Comparison of ENCODE assay signal across 8 cellular contexts in genomic region chr11:843086-843704, GRCh38. TPM values are rescaled to one million over a fixed set of nuclear protein-coding genes. Genes with fewer than 3 reads are reported as not detected.
DNase-seq lines count a peak whose midpoint lies in the region; ATAC-seq and TF ChIP-seq lines count a peak whose summit lies in the region.

No MANE protein-coding gene starts in this region.

- POLR2A ChIA-PET in naive thymus-derived CD8-positive, alpha-beta T cell (lab: Charles Lee) = interaction anchor here (0.6 to 6.2 kb wide), 15 partner anchors 9 to 280 kb away, joined by 3 to 92 read pairs (median 4); partner anchors contain the start of genes AP2A2, CD151, CHID1 and CRACR2B

- H3K27me3 Mint-ChIP-seq in chondrocyte (ENCODE audit: low read depth) = no peaks in the 10 kb centered on the region
- H3K27me3 Mint-ChIP-seq in naive thymus-derived CD8-positive, alpha-beta T cell = peaks cover 0 to 1% (median 0%) of the 10 kb centered on the region in 5 donors

- H3K4me3 ChIP-seq in GM12875 (ENCODE audit: low read depth, low read length) = peak overlapping the region; percentile 97

- TF ChIP-seq CTCF in GM12875 (IDR thresholded peaks at IDR 0.05; ENCODE audit: borderline replicate concordance, insufficient read depth, low read depth, low read length) = peak; percentile 15; the same call in 1 of the 2 replicates
- TF ChIP-seq CTCF in chondrocyte (IDR thresholded peaks at IDR 0.05) = peak; percentile 53

- ATAC-seq in HG03571 (IDR thresholded peaks at IDR 0.05; ENCODE audit: unreplicated experiment) = peak; percentile 3
- ATAC-seq in naive thymus-derived CD8-positive, alpha-beta T cell = peak in 1 of 2 donors; percentile 14
- no peak for ATAC-seq in HG02678 (IDR thresholded peaks at IDR 0.05; ENCODE audit: unreplicated experiment)
- no peak for ATAC-seq in HG02884 (IDR thresholded peaks at IDR 0.05; ENCODE audit: unreplicated experiment)

- no peaks in the 10 kb centered on the region for H3K9me3 Mint-ChIP-seq in chondrocyte (ENCODE audit: low read depth)
- no peaks in the 10 kb centered on the region for H3K9me3 Mint-ChIP-seq in naive thymus-derived CD8-positive, alpha-beta T cell

- DNase-seq in chondrocyte (ENCODE audit: low spot score) (no peak), H4 (ENCODE audit: low spot score) (no peak), glomerular visceral epithelial cell (ENCODE audit: extremely low spot score) (no peak)
- DNase-seq in naive thymus-derived CD8-positive, alpha-beta T cell = no peak

- H3K27ac Mint-ChIP-seq in chondrocyte (ENCODE audit: unreplicated experiment) = peak overlapping the region; percentile 94
- H3K27ac Mint-ChIP-seq in naive thymus-derived CD8-positive, alpha-beta T cell = peak overlapping the region in 9 of 10 donors; percentile 44 to 79 (median 71)

- peaks cover 61% of the 10 kb centered on the region for H3K4me1 Mint-ChIP-seq in chondrocyte (ENCODE audit: low read depth)
- peaks cover 11 to 41% (median 36%) of the 10 kb centered on the region in 4 donors for H3K4me1 Mint-ChIP-seq in naive thymus-derived CD8-positive, alpha-beta T cell

- peak overlapping the region; percentile 85 for H3K4me3 Mint-ChIP-seq in chondrocyte (ENCODE audit: unreplicated experiment)
- peak overlapping the region; percentile 68 to 90 (median 79) for H3K4me3 Mint-ChIP-seq in naive thymus-derived CD8-positive, alpha-beta T cell

- peaks cover 4% of the 10 kb centered on the region for H3K36me3 Mint-ChIP-seq in chondrocyte (ENCODE audit: low read depth)
- H3K36me3 Mint-ChIP-seq in naive thymus-derived CD8-positive, alpha-beta T cell = peaks cover 0 to 9% (median 0%) of the 10 kb centered on the region in 3 donors

RNA-seq across cellular contexts. Expression of gene TSPAN4, which starts 0.5 kb away (rescaled TPM):
- 62.3 to 115 TPM (median 69.2 TPM) in 3 replicates for total RNA-seq in chondrocyte
- 1 to 10 TPM; 6.0 to 8.9 TPM for total RNA-seq in naive thymus-derived CD8-positive, alpha-beta T cell
- polyA plus RNA-seq in naive thymus-derived CD8-positive, alpha-beta T cell = 10 to 100 TPM in 1 of 3 donors, 1 to 10 TPM in 2; 7.2 to 12.8 (median 8.3) TPM
- total RNA-seq in H4 (2014; rRNA removed; shearing (Covaris generic)) = 117 and 131 TPM in 2 replicates

RNA-seq across cellular contexts. Expression of gene POLR2L, which starts 0.9 kb away (rescaled TPM):
- 139 to 173 TPM (median 142 TPM) in 3 replicates for total RNA-seq in chondrocyte
- total RNA-seq in naive thymus-derived CD8-positive, alpha-beta T cell = 10 to 100 TPM; 50.3 to 50.6 TPM
- 100 to 1,000 TPM in 1 of 3 donors, 10 to 100 TPM in 2; 96.5 to 102 (median 99.7) TPM for polyA plus RNA-seq in naive thymus-derived CD8-positive, alpha-beta T cell
- 199 and 210 TPM in 2 replicates for total RNA-seq in H4 (2014; rRNA removed; shearing (Covaris generic))

RNA-seq across cellular contexts. Expression of gene CD151, which starts 10.4 kb away (rescaled TPM):
- total RNA-seq in chondrocyte = 460 to 558 TPM (median 549 TPM) in 3 replicates
- total RNA-seq in naive thymus-derived CD8-positive, alpha-beta T cell = 10 to 100 TPM; 20.8 to 24.3 TPM
- 10 to 100 TPM in 2 of 3 donors, 1 to 10 TPM in 1; 9.4 to 11.2 (median 10.2) TPM for polyA plus RNA-seq in naive thymus-derived CD8-positive, alpha-beta T cell
- 825 and 1,008 TPM in 2 replicates for total RNA-seq in H4 (2014; rRNA removed; shearing (Covaris generic))

RNA-seq across cellular contexts. Expression of gene CRACR2B, which starts 15.5 kb away (rescaled TPM):
- total RNA-seq in chondrocyte = 0.57 to 5.0 TPM (median 1.4 TPM) in 3 replicates
- total RNA-seq in naive thymus-derived CD8-positive, alpha-beta T cell = under 1 TPM; 0.60 to 0.85 TPM
- under 1 TPM in 1 of 3 donors, not detected in 2; 0.18 TPM for polyA plus RNA-seq in naive thymus-derived CD8-positive, alpha-beta T cell
- not detected in 2 replicates for total RNA-seq in H4 (2014; rRNA removed; shearing (Covaris generic))

RNA-seq across cellular contexts. Expression of gene PNPLA2, which starts 24.5 kb away (rescaled TPM):
- total RNA-seq in chondrocyte = 56.0 to 59.1 TPM (median 56.0 TPM) in 3 replicates
- 100 to 1,000 TPM; 248 to 251 TPM for total RNA-seq in naive thymus-derived CD8-positive, alpha-beta T cell
- polyA plus RNA-seq in naive thymus-derived CD8-positive, alpha-beta T cell = 10 to 100 TPM; 20.5 to 42.7 (median 31.5) TPM
- 13.4 and 22.8 TPM in 2 replicates for total RNA-seq in H4 (2014; rRNA removed; shearing (Covaris generic))

Comparison
In these comparisons a context has a peak if more than half of its experiments do, and no peak if none do; other contexts are left out.
1. RNA of gene CD151, which starts 10.4 kb away (total RNA-seq): 825 to 1,008 TPM in H4 and 460 to 558 TPM in chondrocyte; 20.8 to 24.3 TPM in naive thymus-derived CD8-positive, alpha-beta T cell; every median in the first group is over 10 times any median in the second.